In genomic region chr1:229897540-229897939, GRCh38 we compare ENCODE assay signal across 19 cellular contexts.
"Had no signal": no experiment of that assay in that cellular context is flagged by ENCODE, and none has a peak within 500 bp of the region (broad histone marks: within the 10 kb centered on the region; RNA-seq: fewer than 3 reads in every experiment).

No MANE protein-coding gene starts in this region.

- H3K9me3 Mint-ChIP-seq: activated naive CD8-positive, alpha-beta T cell treated with anti-CD3 and anti-CD28 coated beads, Interleukin-2, amount 10 ng/mL, durations not matched to agents 7 days and 5 days; activated T-helper 1 cell treated with anti-CD3 and anti-CD28 coated beads, Interleukin-12 subunit alpha, Interleukin-12 subunit beta, Interleukin-2, Interleukin-4 antibody, amounts not matched to agents 30 ng/mL and 10 ng/mL and 1 ng/mL, durations not matched to agents 14 hours and 24 hours and 36 hours; effector memory CD8-positive, alpha-beta T cell; immature natural killer cell had no signal

- DNase-seq: activated CD4-positive, alpha-beta T cell treated with anti-CD3 and anti-CD28 coated beads, Interleukin-2, amount 50 U/mL, for 1 hour; activated CD4-positive, CD25-positive, alpha-beta regulatory T cell; activated CD8-positive, alpha-beta memory T cell treated with anti-CD3 and anti-CD28 coated beads for 24 hours; activated naive CD4-positive, alpha-beta T cell; activated naive CD8-positive, alpha-beta T cell treated with anti-CD3 and anti-CD28 coated beads, Interleukin-2, amount 10 ng/mL, durations not matched to agents 7 days and 5 days; cerebellar nuclear complex; effector memory CD8-positive, alpha-beta T cell; foreskin melanocyte; immature natural killer cell; lower lobe of right lung; naive thymus-derived CD4-positive, alpha-beta T cell; pancreas; stimulated activated CD4-positive, alpha-beta T cell treated with anti-CD3 and anti-CD28 coated beads, Interleukin-4, amount 100 ng/mL, for 1 hour; stimulated activated naive CD4-positive, alpha-beta T cell; SW 1271; trophoblast cell had no signal

- H3K4me3 Mint-ChIP-seq: activated naive CD8-positive, alpha-beta T cell treated with anti-CD3 and anti-CD28 coated beads, Interleukin-2, amount 10 ng/mL, durations not matched to agents 7 days and 5 days; activated T-helper 1 cell treated with anti-CD3 and anti-CD28 coated beads, Interleukin-12 subunit alpha, Interleukin-12 subunit beta, Interleukin-2, Interleukin-4 antibody, amounts not matched to agents 30 ng/mL and 10 ng/mL and 1 ng/mL, durations not matched to agents 14 hours and 24 hours and 36 hours; dendritic cell treated with granulocyte-macrophage colony-stimulating factor and Interleukin-4, amounts not matched to agents 40 ng/mL and 50 ng/mL, for 4 days; effector memory CD8-positive, alpha-beta T cell; immature natural killer cell; naive thymus-derived CD4-positive, alpha-beta T cell had no signal

- H3K27me3 ChIP-seq: pancreas had no signal

- H3K4me1 Mint-ChIP-seq: activated naive CD8-positive, alpha-beta T cell treated with anti-CD3 and anti-CD28 coated beads, Interleukin-2, amount 10 ng/mL, durations not matched to agents 7 days and 5 days; immature natural killer cell; naive thymus-derived CD4-positive, alpha-beta T cell had no signal

- ATAC-seq: effector memory CD8-positive, alpha-beta T cell; lower lobe of right lung; naive thymus-derived CD4-positive, alpha-beta T cell; pancreas had no signal

- H3K27ac Mint-ChIP-seq: activated naive CD8-positive, alpha-beta T cell treated with anti-CD3 and anti-CD28 coated beads, Interleukin-2, amount 10 ng/mL, durations not matched to agents 7 days and 5 days; activated T-helper 1 cell treated with anti-CD3 and anti-CD28 coated beads, Interleukin-12 subunit alpha, Interleukin-12 subunit beta, Interleukin-2, Interleukin-4 antibody, amounts not matched to agents 30 ng/mL and 10 ng/mL and 1 ng/mL, durations not matched to agents 14 hours and 24 hours and 36 hours; dendritic cell treated with granulocyte-macrophage colony-stimulating factor and Interleukin-4, amounts not matched to agents 40 ng/mL and 50 ng/mL, for 4 days; effector memory CD8-positive, alpha-beta T cell; immature natural killer cell; naive thymus-derived CD4-positive, alpha-beta T cell had no signal

- H3K4me3 ChIP-seq: breast epithelium, lower lobe of right lung, pancreas had no signal

- H3K36me3 ChIP-seq: breast epithelium, lower lobe of right lung, pancreas had no signal

- H3K36me3 Mint-ChIP-seq: activated naive CD8-positive, alpha-beta T cell treated with anti-CD3 and anti-CD28 coated beads, Interleukin-2, amount 10 ng/mL, durations not matched to agents 7 days and 5 days; immature natural killer cell had no signal

- H3K9me3 ChIP-seq: lower lobe of right lung, pancreas had no signal

- H3K27ac ChIP-seq: breast epithelium, lower lobe of right lung, pancreas had no signal

- H3K4me1 ChIP-seq: breast epithelium, lower lobe of right lung had no signal
